ENCODE assay signal across 1 cellular context in genomic region chr10:35890061-35890969, GRCh38.
TF ChIP-seq lines count a peak whose summit lies in the region.

No MANE protein-coding gene starts in this region.

TF ChIP-seq in liver, 16 proteins besides CTCF, POLR2A, EP300 and RAD21 (continued from another document):
- TF ChIP-seq ZBTB33 (IDR thresholded peaks at IDR 0.05) (no peak), HNF4G (IDR thresholded peaks at IDR 0.05) (no peak)
